In the genomic region with DNA sequence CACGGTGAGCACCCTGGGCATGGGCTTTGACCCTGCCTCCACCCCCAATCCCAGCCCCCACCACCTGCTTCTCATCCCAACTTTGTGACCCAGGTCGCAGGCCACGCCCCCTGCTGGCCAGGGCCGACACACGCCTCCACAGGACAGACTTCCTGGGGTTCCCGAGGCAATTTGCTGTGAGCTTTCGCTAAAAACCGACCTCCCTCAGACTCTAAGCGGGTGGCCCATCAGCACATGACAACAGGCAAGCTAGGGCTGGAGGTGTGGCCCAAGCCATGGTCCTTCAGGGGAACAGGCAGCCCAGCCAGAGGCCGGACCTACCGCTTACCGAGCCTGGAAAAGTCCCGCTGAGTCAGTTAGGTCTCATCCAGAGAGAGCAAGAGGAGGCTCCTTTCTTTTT, we compare ENCODE assay signal across 9 cellular contexts. TPM values are rescaled to one million over a fixed set of nuclear protein-coding genes. Genes with fewer than 3 reads are reported as not detected.
A peak's percentile ranks its signal among the peaks of the same experiment; 100 is the strongest.
DNase-seq lines count a peak whose midpoint lies in the region; ATAC-seq and TF ChIP-seq lines count a peak whose summit lies in the region.
"Had no signal": no experiment of that assay in that cellular context is flagged by ENCODE, and none has a peak within 500 bp of the region (broad histone marks: within the 10 kb centered on the region; RNA-seq: fewer than 3 reads in every experiment).

No MANE protein-coding gene starts in this region.

- intact Hi-C loops in CD4-positive, alpha-beta T cell (cut with DNase I, micrococcal nuclease) = loop anchor here (1.0 kb wide), 1 partner anchor 244 kb away; no protein-coding TSS in a partner anchor

- no peaks in the 10 kb centered on the region for H3K9me3 ChIP-seq in CD4-positive, alpha-beta T cell (ENCODE audit: control insufficient read depth, low read length)

- POLR2A ChIA-PET in CD4-positive, alpha-beta T cell (lab: Charles Lee) = interaction anchor here (0.9 kb wide), 1 partner anchor 245 kb away, joined by 3 read pairs; no protein-coding TSS in a partner anchor

- H3K27ac ChIP-seq in CD4-positive, alpha-beta T cell (ENCODE audit: low read depth, low read length) = no peak overlapping the region

- CTCF ChIA-PET in CD4-positive, alpha-beta T cell (lab: Charles Lee) = no interaction called here

- DNase-seq in CD4-positive, alpha-beta T cell = peak in 9 of 10 experiments; percentile 2 to 54 (median 21)
- peak; percentile 3 to 31 for DNase-seq in activated CD4-positive, alpha-beta T cell treated with anti-CD3 and anti-CD28 coated beads for 24 hours (ENCODE audit: low read depth in 2 of 2)
- DNase-seq in glutamatergic neuron (peak; percentile 60), dedifferentiated amniotic fluid mesenchymal stem cell (ENCODE audit: extremely low spot score) (no peak), kidney glomerular epithelial cell (lab: John Stamatoyannopoulos, UW) (no peak)
- peak; percentile 9 for DNase-seq in stimulated activated naive CD4-positive, alpha-beta T cell treated with Interleukin-2 at 50 U/mL for 16 hours (lab: John Stamatoyannopoulos, UW)

- H3K27me3 Mint-ChIP-seq in CD4-positive, alpha-beta T cell = peaks cover 38% of the 10 kb centered on the region
- H3K27me3 Mint-ChIP-seq in glutamatergic neuron (ENCODE audit: unreplicated experiment) = peaks cover 5% of the 10 kb centered on the region

- H3K4me1 Mint-ChIP-seq in CD4-positive, alpha-beta T cell (ENCODE audit: low read depth) = no peaks in the 10 kb centered on the region
- no peaks in the 10 kb centered on the region for H3K4me1 Mint-ChIP-seq in glutamatergic neuron (ENCODE audit: low read depth, unreplicated experiment)

- no peak overlapping the region for H3K27ac Mint-ChIP-seq in CD4-positive, alpha-beta T cell
- H3K27ac Mint-ChIP-seq in glutamatergic neuron (ENCODE audit: unreplicated experiment) = no peak overlapping the region

- H3K36me3 Mint-ChIP-seq in CD4-positive, alpha-beta T cell (ENCODE audit: low read depth) = no peaks in the 10 kb centered on the region
- no peaks in the 10 kb centered on the region for H3K36me3 Mint-ChIP-seq in glutamatergic neuron (ENCODE audit: unreplicated experiment)

- H3K9me3 Mint-ChIP-seq in CD4-positive, alpha-beta T cell = no peaks in the 10 kb centered on the region
- no peaks in the 10 kb centered on the region for H3K9me3 Mint-ChIP-seq in glutamatergic neuron (ENCODE audit: unreplicated experiment)

- no peak for ATAC-seq in CD4-positive, alpha-beta T cell (ENCODE audit: poor library complexity)
- ATAC-seq in HG02885 (IDR thresholded peaks at IDR 0.05; ENCODE audit: poor library complexity, unreplicated experiment) (peak; percentile 50), GM18861 (IDR thresholded peaks at IDR 0.05; ENCODE audit: unreplicated experiment) (no peak)

- peaks cover 4% of the 10 kb centered on the region for H3K27me3 ChIP-seq in CD4-positive, alpha-beta T cell (ENCODE audit: control insufficient read depth, insufficient read depth, low read length)

- H3K4me3 Mint-ChIP-seq in CD4-positive, alpha-beta T cell = no peak overlapping the region
- no peak overlapping the region for H3K4me3 Mint-ChIP-seq in glutamatergic neuron (ENCODE audit: unreplicated experiment)

- TF ChIP-seq CTCF in CD4-positive, alpha-beta T cell (IDR thresholded peaks at IDR 0.05) = peak; percentile 49
- TF ChIP-seq CTCF in glutamatergic neuron (IDR thresholded peaks at IDR 0.05; ENCODE audit: partially characterized antibody, unreplicated experiment) = peak; percentile 76

RNA-seq across cellular contexts. Expression of a gene that starts 31.9 kb away (rescaled TPM):
- not detected for total RNA-seq in CD4-positive, alpha-beta T cell
- not detected for total RNA-seq in glutamatergic neuron (ENCODE audit: unreplicated experiment)
- total RNA-seq: fibroblast of lung had no signal

Comparison
In these comparisons a context has a peak if more than half of its experiments do, and no peak if none do; other contexts are left out.
1. DNase-seq: peak in CD4-positive, alpha-beta T cell (9 of 10), activated CD4-positive, alpha-beta T cell treated with anti-CD3 and anti-CD28 coated beads for 24 hours (2 of 2), glutamatergic neuron (single experiment) and stimulated activated naive CD4-positive, alpha-beta T cell treated with Interleukin-2 at 50 U/mL for 16 hours (single experiment); none in dedifferentiated amniotic fluid mesenchymal stem cell (single experiment) and kidney glomerular epithelial cell (single experiment).